Comparison of ENCODE assay signal across 10 cellular contexts in the genomic region with DNA sequence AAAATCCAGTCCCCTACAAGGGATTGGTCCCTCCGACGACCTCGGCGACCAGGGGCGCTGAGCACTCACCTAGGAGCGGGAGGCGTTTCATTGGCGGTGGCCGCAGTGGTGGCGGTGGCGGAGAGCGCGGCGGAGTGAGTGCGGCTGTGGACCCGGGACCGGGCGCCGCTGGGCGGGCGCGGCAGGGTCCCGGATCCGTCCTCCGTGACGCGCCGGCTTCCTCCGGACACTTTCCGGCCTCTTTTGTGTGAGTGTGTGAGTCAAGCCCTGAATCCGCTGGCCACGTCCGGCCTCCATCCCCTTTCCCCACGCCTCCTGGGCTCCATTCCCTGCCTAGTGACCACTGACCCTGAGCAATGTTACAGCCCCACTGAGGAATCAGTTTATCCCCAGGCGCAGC. TPM values are rescaled to one million over a fixed set of nuclear protein-coding genes. Genes with fewer than 3 reads are reported as not detected.
DNase-seq lines count a peak whose midpoint lies in the region; ATAC-seq and TF ChIP-seq lines count a peak whose summit lies in the region.
"Had no signal": no experiment of that assay in that cellular context is flagged by ENCODE, and none has a peak within 500 bp of the region (broad histone marks: within the 10 kb centered on the region; RNA-seq: fewer than 3 reads in every experiment).

TSS of gene ADGRL4 (minus strand) at position 167 of the 400 bp plus-strand sequence. CDS start at position 91, 76 bp downstream.

- ATAC-seq in GM18517 (IDR thresholded peaks at IDR 0.05; ENCODE audit: unreplicated experiment), result no peak

- H3K9me3 ChIP-seq in thyroid gland, result no peaks in the 10 kb centered on the region

- no peak within 1 kb of the TSS for H3K27ac Mint-ChIP-seq in mesothelial cell of epicardium
- H3K27ac Mint-ChIP-seq in activated naive CD4-positive, alpha-beta T cell treated with anti-CD3 and anti-CD28 coated beads, Interleukin-2, amount 10 ng/mL, durations not matched to agents 7 days and 5 days, result no peak within 1 kb of the TSS

- CTCF ChIA-PET in activated naive CD4-positive, alpha-beta T cell treated with anti-CD3 and anti-CD28 coated beads, Interleukin-2, amount 10 ng/mL, durations not matched to agents 7 days and 5 days (lab: Charles Lee), result no interaction called here

- peaks cover 6% of the 10 kb centered on the region for H3K4me1 Mint-ChIP-seq in mesothelial cell of epicardium
- H3K4me1 Mint-ChIP-seq in activated naive CD4-positive, alpha-beta T cell treated with anti-CD3 and anti-CD28 coated beads, Interleukin-2, amount 10 ng/mL, durations not matched to agents 7 days and 5 days, result no peaks in the 10 kb centered on the region

- peaks cover 19% of the 10 kb centered on the region for H3K27me3 Mint-ChIP-seq in mesothelial cell of epicardium (ENCODE audit: low read depth)
- H3K27me3 Mint-ChIP-seq in activated naive CD4-positive, alpha-beta T cell treated with anti-CD3 and anti-CD28 coated beads, Interleukin-2, amount 10 ng/mL, durations not matched to agents 7 days and 5 days, result peaks cover 7% of the 10 kb centered on the region

- DNase-seq in RPMI7951 (ENCODE audit: low read depth), result peak; percentile 83
- peak; percentile 3 for DNase-seq in fibroblast of villous mesenchyme (ENCODE audit: low read depth)
- peak in 1 of 2 experiments; percentile 39 for DNase-seq in mesothelial cell of epicardium (ENCODE audit: low spot score in 2 of 2, unreplicated experiment in 2 of 2)
- DNase-seq in thyroid gland, result peak; percentile 6
- DNase-seq in activated naive CD4-positive, alpha-beta T cell treated with anti-CD3 and anti-CD28 coated beads, Interleukin-2, amount 10 ng/mL, durations not matched to agents 7 days and 5 days, result no peak
- no peak for DNase-seq in T1000 (lab: John Stamatoyannopoulos, UW)
- no peak for DNase-seq in NOMO-1 treated with dmso at 0.1 percent for 144 hours (lab: John Stamatoyannopoulos, UW; ENCODE audit: unreplicated experiment)
- DNase-seq: NCI-H1105 treated with DMSO at 0.1 percent for 48 hours had no signal

- no peaks in the 10 kb centered on the region for H3K36me3 Mint-ChIP-seq in mesothelial cell of epicardium
- H3K36me3 Mint-ChIP-seq in activated naive CD4-positive, alpha-beta T cell treated with anti-CD3 and anti-CD28 coated beads, Interleukin-2, amount 10 ng/mL, durations not matched to agents 7 days and 5 days, result no peaks in the 10 kb centered on the region

- H3K4me1 ChIP-seq in thyroid gland, result no peaks in the 10 kb centered on the region

- intact Hi-C loops in thyroid gland (cut with DNase I), result no loop called here

- H3K4me3 ChIP-seq in fibroblast of villous mesenchyme (ENCODE audit: low read depth, low read length) (peak within 1 kb of the TSS; percentile 39), thyroid gland (replicated peaks in 1 of 3) (peak within 1 kb of the TSS in 1 of 3 donors; percentile 9)

- no peak for TF ChIP-seq CTCF in fibroblast of villous mesenchyme (IDR thresholded peaks at IDR 0.05; ENCODE audit: insufficient read depth, low read depth, low read length)
- no peak for TF ChIP-seq CTCF in mesothelial cell of epicardium (IDR thresholded peaks at IDR 0.05; ENCODE audit: unreplicated experiment)
- no peak for TF ChIP-seq CTCF in thyroid gland (IDR thresholded peaks at IDR 0.05)

- H3K9me3 Mint-ChIP-seq in mesothelial cell of epicardium, result no peaks in the 10 kb centered on the region
- peaks cover 4% of the 10 kb centered on the region for H3K9me3 Mint-ChIP-seq in activated naive CD4-positive, alpha-beta T cell treated with anti-CD3 and anti-CD28 coated beads, Interleukin-2, amount 10 ng/mL, durations not matched to agents 7 days and 5 days

- peak within 1 kb of the TSS; percentile 64 for H3K4me3 Mint-ChIP-seq in mesothelial cell of epicardium
- H3K4me3 Mint-ChIP-seq in activated naive CD4-positive, alpha-beta T cell treated with anti-CD3 and anti-CD28 coated beads, Interleukin-2, amount 10 ng/mL, durations not matched to agents 7 days and 5 days, result no peak within 1 kb of the TSS

- peak within 1 kb of the TSS; percentile 34 to 56 (median 50) for H3K27ac ChIP-seq in thyroid gland

- H3K36me3 ChIP-seq in thyroid gland, result no peaks in the 10 kb centered on the region

- TF ChIP-seq POLR2A in thyroid gland (IDR thresholded peaks at IDR 0.05), result no peak

- 4 to 17% methylated on average over 16 to 34 of the region's 35 CpGs for WGBS in thyroid gland, 2 donors

- no peaks in the 10 kb centered on the region for H3K27me3 ChIP-seq in thyroid gland

RNA-seq across cellular contexts. Expression of gene ADGRL4, which starts in this region (rescaled TPM):
- total RNA-seq in RPMI7951 (2014; rRNA removed; shearing (Covaris generic)), result 46.9 and 50.3 TPM in 2 replicates
- 1.9 and 4.7 TPM in 2 replicates for total RNA-seq in fibroblast of villous mesenchyme
- 0.07 TPM in 1 of 3 replicates, not detected in the others for total RNA-seq in mesothelial cell of epicardium
- 10 to 100 TPM in 3 of 4 donors, 1 to 10 TPM in 1; 7.6 to 26.5 (median 22.4) TPM for total RNA-seq in thyroid gland
- total RNA-seq: T-helper 2 cell treated with Interferon-gamma antibody and Interleukin-4, amounts not matched to agents 100 ng/mL and 5 ng/mL, for 36 hours had no signal

Comparison
In these comparisons a context has a peak if more than half of its experiments do, and no peak if none do; other contexts are left out.
1. DNase-seq: peak in RPMI7951 (single experiment), fibroblast of villous mesenchyme (single experiment) and thyroid gland (2 of 2); none in activated naive CD4-positive, alpha-beta T cell treated with anti-CD3 and anti-CD28 coated beads, Interleukin-2, amount 10 ng/mL, durations not matched to agents 7 days and 5 days (single experiment), T1000 (single experiment) and NOMO-1 treated with dmso at 0.1 percent for 144 hours (single experiment).